In genomic region chr19:55257461-55258411, GRCh38 we compare ENCODE assay signal across 2 cellular contexts.
A peak's percentile ranks its signal among the peaks of the same experiment; 100 is the strongest.
TF ChIP-seq lines count a peak whose summit lies in the region.

No MANE protein-coding gene starts in this region.

TF ChIP-seq in SK-N-SH, 30 proteins besides CTCF, POLR2A, EP300 and RAD21 (continued from another document):
- TF ChIP-seq, protein P1, sequence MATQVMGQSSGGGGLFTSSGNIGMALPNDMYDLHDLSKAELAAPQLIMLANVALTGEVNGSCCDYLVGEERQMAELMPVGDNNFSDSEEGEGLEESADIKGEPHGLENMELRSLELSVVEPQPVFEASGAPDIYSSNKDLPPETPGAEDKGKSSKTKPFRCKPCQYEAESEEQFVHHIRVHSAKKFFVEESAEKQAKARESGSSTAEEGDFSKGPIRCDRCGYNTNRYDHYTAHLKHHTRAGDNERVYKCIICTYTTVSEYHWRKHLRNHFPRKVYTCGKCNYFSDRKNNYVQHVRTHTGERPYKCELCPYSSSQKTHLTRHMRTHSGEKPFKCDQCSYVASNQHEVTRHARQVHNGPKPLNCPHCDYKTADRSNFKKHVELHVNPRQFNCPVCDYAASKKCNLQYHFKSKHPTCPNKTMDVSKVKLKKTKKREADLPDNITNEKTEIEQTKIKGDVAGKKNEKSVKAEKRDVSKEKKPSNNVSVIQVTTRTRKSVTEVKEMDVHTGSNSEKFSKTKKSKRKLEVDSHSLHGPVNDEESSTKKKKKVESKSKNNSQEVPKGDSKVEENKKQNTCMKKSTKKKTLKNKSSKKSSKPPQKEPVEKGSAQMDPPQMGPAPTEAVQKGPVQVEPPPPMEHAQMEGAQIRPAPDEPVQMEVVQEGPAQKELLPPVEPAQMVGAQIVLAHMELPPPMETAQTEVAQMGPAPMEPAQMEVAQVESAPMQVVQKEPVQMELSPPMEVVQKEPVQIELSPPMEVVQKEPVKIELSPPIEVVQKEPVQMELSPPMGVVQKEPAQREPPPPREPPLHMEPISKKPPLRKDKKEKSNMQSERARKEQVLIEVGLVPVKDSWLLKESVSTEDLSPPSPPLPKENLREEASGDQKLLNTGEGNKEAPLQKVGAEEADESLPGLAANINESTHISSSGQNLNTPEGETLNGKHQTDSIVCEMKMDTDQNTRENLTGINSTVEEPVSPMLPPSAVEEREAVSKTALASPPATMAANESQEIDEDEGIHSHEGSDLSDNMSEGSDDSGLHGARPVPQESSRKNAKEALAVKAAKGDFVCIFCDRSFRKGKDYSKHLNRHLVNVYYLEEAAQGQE (IDR thresholded peaks at IDR 0.05; ENCODE audit: low read depth, low read length) = no peak
- TF ChIP-seq, protein P2, sequence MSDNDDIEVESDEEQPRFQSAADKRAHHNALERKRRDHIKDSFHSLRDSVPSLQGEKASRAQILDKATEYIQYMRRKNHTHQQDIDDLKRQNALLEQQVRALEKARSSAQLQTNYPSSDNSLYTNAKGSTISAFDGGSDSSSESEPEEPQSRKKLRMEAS (IDR thresholded peaks at IDR 0.05; ENCODE audit: low read depth) = peak; percentile 76; the same call in 1 of the 2 replicates
TF ChIP-seq in SK-N-SH: peak in this region for 3.

TF ChIP-seq in SK-N-SH treated with all-trans-retinoic acid at 6 μM for 48 hours, 23 proteins besides CTCF, POLR2A, EP300 and RAD21:
- TF ChIP-seq, protein P3, sequence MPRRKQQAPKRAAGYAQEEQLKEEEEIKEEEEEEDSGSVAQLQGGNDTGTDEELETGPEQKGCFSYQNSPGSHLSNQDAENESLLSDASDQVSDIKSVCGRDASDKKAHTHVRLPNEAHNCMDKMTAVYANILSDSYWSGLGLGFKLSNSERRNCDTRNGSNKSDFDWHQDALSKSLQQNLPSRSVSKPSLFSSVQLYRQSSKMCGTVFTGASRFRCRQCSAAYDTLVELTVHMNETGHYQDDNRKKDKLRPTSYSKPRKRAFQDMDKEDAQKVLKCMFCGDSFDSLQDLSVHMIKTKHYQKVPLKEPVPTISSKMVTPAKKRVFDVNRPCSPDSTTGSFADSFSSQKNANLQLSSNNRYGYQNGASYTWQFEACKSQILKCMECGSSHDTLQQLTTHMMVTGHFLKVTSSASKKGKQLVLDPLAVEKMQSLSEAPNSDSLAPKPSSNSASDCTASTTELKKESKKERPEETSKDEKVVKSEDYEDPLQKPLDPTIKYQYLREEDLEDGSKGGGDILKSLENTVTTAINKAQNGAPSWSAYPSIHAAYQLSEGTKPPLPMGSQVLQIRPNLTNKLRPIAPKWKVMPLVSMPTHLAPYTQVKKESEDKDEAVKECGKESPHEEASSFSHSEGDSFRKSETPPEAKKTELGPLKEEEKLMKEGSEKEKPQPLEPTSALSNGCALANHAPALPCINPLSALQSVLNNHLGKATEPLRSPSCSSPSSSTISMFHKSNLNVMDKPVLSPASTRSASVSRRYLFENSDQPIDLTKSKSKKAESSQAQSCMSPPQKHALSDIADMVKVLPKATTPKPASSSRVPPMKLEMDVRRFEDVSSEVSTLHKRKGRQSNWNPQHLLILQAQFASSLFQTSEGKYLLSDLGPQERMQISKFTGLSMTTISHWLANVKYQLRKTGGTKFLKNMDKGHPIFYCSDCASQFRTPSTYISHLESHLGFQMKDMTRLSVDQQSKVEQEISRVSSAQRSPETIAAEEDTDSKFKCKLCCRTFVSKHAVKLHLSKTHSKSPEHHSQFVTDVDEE (CRISPR knock-in tag; IDR thresholded peaks at IDR 0.05) = no peak
- no peak for TF ChIP-seq GLIS3 (CRISPR knock-in tag; IDR thresholded peaks at IDR 0.05)
- no peak for TF ChIP-seq CSDC2 (CRISPR knock-in tag; IDR thresholded peaks at IDR 0.05)
- TF ChIP-seq ESRRG (CRISPR knock-in tag; IDR thresholded peaks at IDR 0.05) = no peak
- TF ChIP-seq OSR1 (CRISPR knock-in tag; IDR thresholded peaks at IDR 0.05) = no peak
